ENCODE assay signal across 8 cellular contexts in genomic region chr17:76793775-76794174, GRCh38. TPM values are rescaled to one million over a fixed set of nuclear protein-coding genes. Genes with fewer than 3 reads are reported as not detected.
DNase-seq lines count a peak whose midpoint lies in the region; ATAC-seq and TF ChIP-seq lines count a peak whose summit lies in the region.

No MANE protein-coding gene starts in this region.

- DNase-seq in ACHN, result peak; percentile 57
- DNase-seq in GM13977 (ENCODE audit: low spot score), result peak; percentile 39
- peak; percentile 24 for DNase-seq in NCI-H510A (lab: John Stamatoyannopoulos, UW)
- DNase-seq in mammary epithelial cell, result peak; percentile 29
- no peak for DNase-seq in stimulated activated naive CD4-positive, alpha-beta T cell treated with Interleukin-2 at 50 U/mL for 16 hours (lab: John Stamatoyannopoulos, UW)

- CTCF ChIA-PET in mammary epithelial cell (lab: Charles Lee; ENCODE audit: low non-redundant PET), result no interaction called here

- H3K4me3 ChIP-seq in mammary epithelial cell (replicated peaks in 1 of 3; ENCODE audit: insufficient read depth in 1 of 3, low read depth in 2 of 3, low read length in 3 of 3), result no peak overlapping the region

- in situ Hi-C loops in ACHN (cut with HindIII; ENCODE audit: low pct_ligation_motif_present, low pct_unique_long_range_greater_than_20kb, low sequenced_read_pairs) (no loop called here), GM13977 (cut with MboI; ENCODE audit: low pct_unique_long_range_greater_than_20kb, low sequenced_read_pairs, unreplicated experiment) (no loop called here), mammary epithelial cell (cut with MboI; ENCODE audit: low sequenced_read_pairs in 2 of 2) (no loop called here)

- no peaks in the 10 kb centered on the region for H3K27me3 ChIP-seq in mammary epithelial cell (ENCODE audit: insufficient read depth, low read length)

- no TSS peak for BruUV-seq in mammary epithelial cell (replicated peaks; lab: Mats Ljungman, UMichigan)

- H3K9ac ChIP-seq in mammary epithelial cell (ENCODE audit: insufficient read depth, low read length), result no peak overlapping the region

- no peak for ATAC-seq in GM21737 (IDR thresholded peaks at IDR 0.05; ENCODE audit: unreplicated experiment)
- ATAC-seq in GM18502 (IDR thresholded peaks at IDR 0.05; ENCODE audit: poor library complexity, unreplicated experiment), result no peak
- no peak for ATAC-seq in HG03565 (IDR thresholded peaks at IDR 0.05; ENCODE audit: unreplicated experiment)

- H3K27ac ChIP-seq in mammary epithelial cell (ENCODE audit: insufficient read depth, low read depth, low read length), result no peak overlapping the region

- no peaks in the 10 kb centered on the region for H4K20me1 ChIP-seq in mammary epithelial cell (ENCODE audit: insufficient read depth, low read length)

- no peaks in the 10 kb centered on the region for H3K9me3 ChIP-seq in mammary epithelial cell (replicated peaks; ENCODE audit: insufficient read depth, low read length)

- H3K36me3 ChIP-seq in mammary epithelial cell (ENCODE audit: insufficient read depth, low read length), result no peaks in the 10 kb centered on the region

- dilution Hi-C loops in mammary epithelial cell (cut with HindIII; ENCODE audit: low sequenced_read_pairs), result no loop called here

- WGBS in mammary epithelial cell (ENCODE audit: low coverage, missing lambda C conversion rate), result 76% methylated on average over 4 of the region's 4 CpGs

- intact Hi-C loops in mammary epithelial cell (cut with micrococcal nuclease), result loop anchor here (2.0 to 5.0 kb wide), 2 partner anchors 219 to 273 kb away; no protein-coding TSS in a partner anchor

- TF ChIP-seq CTCF in GM13977 (IDR thresholded peaks at IDR 0.05; ENCODE audit: extremely low read depth, insufficient read depth, missing control alignments), result peak; percentile 52
- peak; percentile 40 to 64 for TF ChIP-seq CTCF in mammary epithelial cell (conservative IDR thresholded peaks at IDR 0.05 in 1 of 2, IDR thresholded peaks at IDR 0.05 in 1 of 2; ENCODE audit: extremely low read depth in 1 of 2, insufficient read depth in 1 of 2, low read depth in 1 of 2, low read length in 2 of 2)

- no peaks in the 10 kb centered on the region for H3K79me2 ChIP-seq in mammary epithelial cell (ENCODE audit: insufficient read depth, low read length)

- H3K4me1 ChIP-seq in mammary epithelial cell (ENCODE audit: insufficient read depth, low read length), result peaks cover 6% of the 10 kb centered on the region

- no peak overlapping the region for H2AFZ ChIP-seq in mammary epithelial cell (ENCODE audit: low read depth, low read length)

- no peak overlapping the region for H3K4me2 ChIP-seq in mammary epithelial cell (ENCODE audit: insufficient read depth, low read depth, low read length)

RNA-seq across cellular contexts. Expression of gene MFSD11, which starts 55.9 kb away (rescaled TPM):
- 10 to 100 TPM; 18.3 to 38.5 TPM for total RNA-seq in mammary epithelial cell
- polyA plus RNA-seq in mammary epithelial cell, result 13.2 TPM
- polyA minus RNA-seq in mammary epithelial cell, result 30.9 TPM

RNA-seq across cellular contexts. Expression of gene SRSF2, which starts 56.6 kb away (rescaled TPM):
- 100 to 1,000 TPM; 110 to 196 TPM for total RNA-seq in mammary epithelial cell
- 221 TPM for polyA plus RNA-seq in mammary epithelial cell
- 226 TPM for polyA minus RNA-seq in mammary epithelial cell
